ENCODE assay signal across 2 cellular contexts in the genomic region with DNA sequence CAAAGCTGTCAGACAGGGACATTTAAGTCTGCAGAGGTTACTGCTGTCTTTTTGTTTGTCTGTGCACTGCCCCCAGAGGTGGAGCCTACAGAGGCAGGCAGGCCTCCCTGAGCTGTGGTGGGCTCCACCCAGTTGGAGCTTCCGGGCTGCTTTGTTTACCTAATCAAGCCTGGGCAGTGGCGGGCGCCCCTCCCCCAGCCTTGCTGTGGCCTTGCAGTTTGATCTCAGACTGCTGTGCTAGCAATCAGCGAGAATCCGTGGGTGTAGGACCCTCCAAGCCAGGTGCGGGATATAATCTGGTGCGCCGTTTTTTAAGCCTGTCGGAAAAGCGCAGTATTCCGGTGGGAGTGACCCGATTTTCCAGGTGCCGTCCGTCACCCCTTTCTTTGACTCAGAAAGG.
TF ChIP-seq lines count a peak whose summit lies in the region.
"Not testable (repeated sequence)": the region's sequence is repeated elsewhere in the genome, so short reads cannot be mapped to it uniquely, and the experiment has no call there.

No MANE protein-coding gene starts in this region.

TF ChIP-seq in WTC11, 78 proteins besides CTCF, POLR2A, EP300 and RAD21 (continued from another document):
- TF ChIP-seq ZNF281 (CRISPR knock-in tag; IDR thresholded peaks at IDR 0.05) (peak; percentile 92), ZNF423 (CRISPR knock-in tag; IDR thresholded peaks at IDR 0.05) (0 out of 2 replicates have a peak, but pooled peaks have one; percentile 15), FOXP1 (CRISPR knock-in tag; IDR thresholded peaks at IDR 0.05; ENCODE audit: borderline replicate concordance) (peak; percentile 47; the same call in 1 of the 2 replicates), ZNF138 (CRISPR knock-in tag; conservative IDR thresholded peaks at IDR 0.05) (0 out of 2 replicates have a peak, but pooled peaks have one; percentile 27), FOXK1 (CRISPR knock-in tag; IDR thresholded peaks at IDR 0.05) (peak; percentile 87), TP53 (CRISPR knock-in tag; IDR thresholded peaks at IDR 0.05) (0 out of 2 replicates have a peak, but pooled peaks have one; percentile 39), STAT6 (CRISPR knock-in tag; conservative IDR thresholded peaks at IDR 0.05; ENCODE audit: low read depth) (0 out of 2 replicates have a peak, but pooled peaks have one; percentile 66)

TF ChIP-seq in HepG2, 621 proteins besides CTCF, POLR2A, EP300 and RAD21 (continued from another document and continues in another):
- TF ChIP-seq, protein P1, sequence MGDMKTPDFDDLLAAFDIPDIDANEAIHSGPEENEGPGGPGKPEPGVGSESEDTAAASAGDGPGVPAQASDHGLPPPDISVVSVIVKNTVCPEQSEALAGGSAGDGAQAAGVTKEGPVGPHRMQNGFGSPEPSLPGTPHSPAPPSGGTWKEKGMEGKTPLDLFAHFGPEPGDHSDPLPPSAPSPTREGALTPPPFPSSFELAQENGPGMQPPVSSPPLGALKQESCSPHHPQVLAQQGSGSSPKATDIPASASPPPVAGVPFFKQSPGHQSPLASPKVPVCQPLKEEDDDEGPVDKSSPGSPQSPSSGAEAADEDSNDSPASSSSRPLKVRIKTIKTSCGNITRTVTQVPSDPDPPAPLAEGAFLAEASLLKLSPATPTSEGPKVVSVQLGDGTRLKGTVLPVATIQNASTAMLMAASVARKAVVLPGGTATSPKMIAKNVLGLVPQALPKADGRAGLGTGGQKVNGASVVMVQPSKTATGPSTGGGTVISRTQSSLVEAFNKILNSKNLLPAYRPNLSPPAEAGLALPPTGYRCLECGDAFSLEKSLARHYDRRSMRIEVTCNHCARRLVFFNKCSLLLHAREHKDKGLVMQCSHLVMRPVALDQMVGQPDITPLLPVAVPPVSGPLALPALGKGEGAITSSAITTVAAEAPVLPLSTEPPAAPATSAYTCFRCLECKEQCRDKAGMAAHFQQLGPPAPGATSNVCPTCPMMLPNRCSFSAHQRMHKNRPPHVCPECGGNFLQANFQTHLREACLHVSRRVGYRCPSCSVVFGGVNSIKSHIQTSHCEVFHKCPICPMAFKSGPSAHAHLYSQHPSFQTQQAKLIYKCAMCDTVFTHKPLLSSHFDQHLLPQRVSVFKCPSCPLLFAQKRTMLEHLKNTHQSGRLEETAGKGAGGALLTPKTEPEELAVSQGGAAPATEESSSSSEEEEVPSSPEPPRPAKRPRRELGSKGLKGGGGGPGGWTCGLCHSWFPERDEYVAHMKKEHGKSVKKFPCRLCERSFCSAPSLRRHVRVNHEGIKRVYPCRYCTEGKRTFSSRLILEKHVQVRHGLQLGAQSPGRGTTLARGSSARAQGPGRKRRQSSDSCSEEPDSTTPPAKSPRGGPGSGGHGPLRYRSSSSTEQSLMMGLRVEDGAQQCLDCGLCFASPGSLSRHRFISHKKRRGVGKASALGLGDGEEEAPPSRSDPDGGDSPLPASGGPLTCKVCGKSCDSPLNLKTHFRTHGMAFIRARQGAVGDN (CRISPR knock-in tag; IDR thresholded peaks at IDR 0.05), result peak; percentile 68
- TF ChIP-seq, protein P2, sequence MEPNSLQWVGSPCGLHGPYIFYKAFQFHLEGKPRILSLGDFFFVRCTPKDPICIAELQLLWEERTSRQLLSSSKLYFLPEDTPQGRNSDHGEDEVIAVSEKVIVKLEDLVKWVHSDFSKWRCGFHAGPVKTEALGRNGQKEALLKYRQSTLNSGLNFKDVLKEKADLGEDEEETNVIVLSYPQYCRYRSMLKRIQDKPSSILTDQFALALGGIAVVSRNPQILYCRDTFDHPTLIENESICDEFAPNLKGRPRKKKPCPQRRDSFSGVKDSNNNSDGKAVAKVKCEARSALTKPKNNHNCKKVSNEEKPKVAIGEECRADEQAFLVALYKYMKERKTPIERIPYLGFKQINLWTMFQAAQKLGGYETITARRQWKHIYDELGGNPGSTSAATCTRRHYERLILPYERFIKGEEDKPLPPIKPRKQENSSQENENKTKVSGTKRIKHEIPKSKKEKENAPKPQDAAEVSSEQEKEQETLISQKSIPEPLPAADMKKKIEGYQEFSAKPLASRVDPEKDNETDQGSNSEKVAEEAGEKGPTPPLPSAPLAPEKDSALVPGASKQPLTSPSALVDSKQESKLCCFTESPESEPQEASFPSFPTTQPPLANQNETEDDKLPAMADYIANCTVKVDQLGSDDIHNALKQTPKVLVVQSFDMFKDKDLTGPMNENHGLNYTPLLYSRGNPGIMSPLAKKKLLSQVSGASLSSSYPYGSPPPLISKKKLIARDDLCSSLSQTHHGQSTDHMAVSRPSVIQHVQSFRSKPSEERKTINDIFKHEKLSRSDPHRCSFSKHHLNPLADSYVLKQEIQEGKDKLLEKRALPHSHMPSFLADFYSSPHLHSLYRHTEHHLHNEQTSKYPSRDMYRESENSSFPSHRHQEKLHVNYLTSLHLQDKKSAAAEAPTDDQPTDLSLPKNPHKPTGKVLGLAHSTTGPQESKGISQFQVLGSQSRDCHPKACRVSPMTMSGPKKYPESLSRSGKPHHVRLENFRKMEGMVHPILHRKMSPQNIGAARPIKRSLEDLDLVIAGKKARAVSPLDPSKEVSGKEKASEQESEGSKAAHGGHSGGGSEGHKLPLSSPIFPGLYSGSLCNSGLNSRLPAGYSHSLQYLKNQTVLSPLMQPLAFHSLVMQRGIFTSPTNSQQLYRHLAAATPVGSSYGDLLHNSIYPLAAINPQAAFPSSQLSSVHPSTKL (CRISPR knock-in tag; IDR thresholded peaks at IDR 0.05), result peak; percentile 77; the same call in 1 of the 2 replicates
- TF ChIP-seq YEATS4 (CRISPR knock-in tag; IDR thresholded peaks at IDR 0.05; ENCODE audit: borderline replicate concordance), result peak; percentile 29; the same call in 1 of the 2 replicates
- peak; percentile 90 for TF ChIP-seq POGZ (CRISPR knock-in tag; IDR thresholded peaks at IDR 0.05)
- TF ChIP-seq SAP130 (CRISPR knock-in tag; IDR thresholded peaks at IDR 0.05; ENCODE audit: low read depth), result peak; percentile 45; the same call in 1 of the 2 replicates
- peak; percentile 45; the same call in 1 of the 2 replicates for TF ChIP-seq PHF20 (CRISPR knock-in tag; IDR thresholded peaks at IDR 0.05)
- peak; percentile 40; the same call in 1 of the 2 replicates for TF ChIP-seq PATZ1 (CRISPR knock-in tag; IDR thresholded peaks at IDR 0.05)
- peak; percentile 30; the same call in 1 of the 2 replicates for TF ChIP-seq ZFX (CRISPR knock-in tag; IDR thresholded peaks at IDR 0.05; ENCODE audit: low read depth)
- TF ChIP-seq, protein P3, sequence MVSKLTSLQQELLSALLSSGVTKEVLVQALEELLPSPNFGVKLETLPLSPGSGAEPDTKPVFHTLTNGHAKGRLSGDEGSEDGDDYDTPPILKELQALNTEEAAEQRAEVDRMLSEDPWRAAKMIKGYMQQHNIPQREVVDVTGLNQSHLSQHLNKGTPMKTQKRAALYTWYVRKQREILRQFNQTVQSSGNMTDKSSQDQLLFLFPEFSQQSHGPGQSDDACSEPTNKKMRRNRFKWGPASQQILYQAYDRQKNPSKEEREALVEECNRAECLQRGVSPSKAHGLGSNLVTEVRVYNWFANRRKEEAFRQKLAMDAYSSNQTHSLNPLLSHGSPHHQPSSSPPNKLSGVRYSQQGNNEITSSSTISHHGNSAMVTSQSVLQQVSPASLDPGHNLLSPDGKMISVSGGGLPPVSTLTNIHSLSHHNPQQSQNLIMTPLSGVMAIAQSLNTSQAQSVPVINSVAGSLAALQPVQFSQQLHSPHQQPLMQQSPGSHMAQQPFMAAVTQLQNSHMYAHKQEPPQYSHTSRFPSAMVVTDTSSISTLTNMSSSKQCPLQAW (CRISPR knock-in tag; IDR thresholded peaks at IDR 0.05), result peak; percentile 54; the same call in 1 of the 2 replicates
- peak; percentile 69 for TF ChIP-seq ELF3 (CRISPR knock-in tag; IDR thresholded peaks at IDR 0.05)
- TF ChIP-seq KLF12 (CRISPR knock-in tag; IDR thresholded peaks at IDR 0.05; ENCODE audit: borderline replicate concordance), result peak; percentile 36; the same call in 1 of the 2 replicates
- not testable (repeated sequence) for TF ChIP-seq SOX6, FOXA1, FOXP1 (IDR thresholded peaks at IDR 0.05)
- TF ChIP-seq SOX6 (CRISPR knock-in tag; IDR thresholded peaks at IDR 0.05), result peak; percentile 49; the same call in 1 of the 2 replicates
- TF ChIP-seq FOXJ3 (CRISPR knock-in tag; IDR thresholded peaks at IDR 0.05; ENCODE audit: borderline replicate concordance), result peak; percentile 58; the same call in 1 of the 2 replicates
- TF ChIP-seq PHF21A (CRISPR knock-in tag; IDR thresholded peaks at IDR 0.05), result peak; percentile 39; the same call in 1 of the 2 replicates
- TF ChIP-seq ZNF281 (CRISPR knock-in tag; IDR thresholded peaks at IDR 0.05; ENCODE audit: borderline replicate concordance), result peak; percentile 98
- peak; percentile 87 for TF ChIP-seq FOXA3 (CRISPR knock-in tag; IDR thresholded peaks at IDR 0.05)
- TF ChIP-seq ERF (CRISPR knock-in tag; IDR thresholded peaks at IDR 0.05), result peak; percentile 48; the same call in 1 of the 2 replicates
- 0 out of 2 replicates have a peak, but pooled peaks have one; percentile 27 for TF ChIP-seq RARA (CRISPR knock-in tag; IDR thresholded peaks at IDR 0.05)
- TF ChIP-seq FOSL2 (CRISPR knock-in tag; IDR thresholded peaks at IDR 0.05), result peak; percentile 17; the same call in 1 of the 2 replicates
- peak; percentile 55; the same call in 1 of the 2 replicates for TF ChIP-seq ZBTB7B (CRISPR knock-in tag; IDR thresholded peaks at IDR 0.05)
- 0 out of 2 replicates have a peak, but pooled peaks have one; percentile 30 for TF ChIP-seq KDM6A (CRISPR knock-in tag; IDR thresholded peaks at IDR 0.05; ENCODE audit: low read depth)
- peak; percentile 83; the same call in 1 of the 2 replicates for TF ChIP-seq HOMEZ (CRISPR knock-in tag; IDR thresholded peaks at IDR 0.05; ENCODE audit: low read depth)
- TF ChIP-seq KDM2A (CRISPR knock-in tag; IDR thresholded peaks at IDR 0.05; ENCODE audit: borderline replicate concordance, low read depth), result peak; percentile 42; the same call in 1 of the 2 replicates
- TF ChIP-seq ETV5 (CRISPR knock-in tag; IDR thresholded peaks at IDR 0.05; ENCODE audit: borderline replicate concordance), result peak; percentile 83
- peak; percentile 75 for TF ChIP-seq ELF1 (CRISPR knock-in tag; IDR thresholded peaks at IDR 0.05)
- peak; percentile 30; the same call in 1 of the 2 replicates for TF ChIP-seq MED1 (CRISPR knock-in tag; IDR thresholded peaks at IDR 0.05)
- TF ChIP-seq FOXA1 (CRISPR knock-in tag; IDR thresholded peaks at IDR 0.05), result peak; percentile 86
- TF ChIP-seq NFKB2 (CRISPR knock-in tag; IDR thresholded peaks at IDR 0.05; ENCODE audit: borderline replicate concordance), result peak; percentile 21; the same call in 1 of the 2 replicates
- TF ChIP-seq, protein P4, sequence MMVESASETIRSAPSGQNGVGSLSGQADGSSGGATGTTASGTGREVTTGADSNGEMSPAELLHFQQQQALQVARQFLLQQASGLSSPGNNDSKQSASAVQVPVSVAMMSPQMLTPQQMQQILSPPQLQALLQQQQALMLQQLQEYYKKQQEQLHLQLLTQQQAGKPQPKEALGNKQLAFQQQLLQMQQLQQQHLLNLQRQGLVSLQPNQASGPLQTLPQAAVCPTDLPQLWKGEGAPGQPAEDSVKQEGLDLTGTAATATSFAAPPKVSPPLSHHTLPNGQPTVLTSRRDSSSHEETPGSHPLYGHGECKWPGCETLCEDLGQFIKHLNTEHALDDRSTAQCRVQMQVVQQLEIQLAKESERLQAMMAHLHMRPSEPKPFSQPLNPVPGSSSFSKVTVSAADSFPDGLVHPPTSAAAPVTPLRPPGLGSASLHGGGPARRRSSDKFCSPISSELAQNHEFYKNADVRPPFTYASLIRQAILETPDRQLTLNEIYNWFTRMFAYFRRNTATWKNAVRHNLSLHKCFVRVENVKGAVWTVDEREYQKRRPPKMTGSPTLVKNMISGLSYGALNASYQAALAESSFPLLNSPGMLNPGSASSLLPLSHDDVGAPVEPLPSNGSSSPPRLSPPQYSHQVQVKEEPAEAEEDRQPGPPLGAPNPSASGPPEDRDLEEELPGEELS (CRISPR knock-in tag; IDR thresholded peaks at IDR 0.05), result peak; percentile 62
- peak; percentile 70 for TF ChIP-seq HNF4A (CRISPR knock-in tag; IDR thresholded peaks at IDR 0.05)
- 0 out of 2 replicates have a peak, but pooled peaks have one; percentile 28 for TF ChIP-seq NCOA2 (CRISPR knock-in tag; IDR thresholded peaks at IDR 0.05)
- peak; percentile 9; the same call in 1 of the 2 replicates for TF ChIP-seq BCL6 (CRISPR knock-in tag; IDR thresholded peaks at IDR 0.05)
- TF ChIP-seq FOXP1 (CRISPR knock-in tag; IDR thresholded peaks at IDR 0.05), result peak; percentile 54
- peak; percentile 44; the same call in 1 of the 2 replicates for TF ChIP-seq ZNF563 (CRISPR knock-in tag; IDR thresholded peaks at IDR 0.05)
